8 cellular contexts compared by ENCODE assay signal in the genomic region with DNA sequence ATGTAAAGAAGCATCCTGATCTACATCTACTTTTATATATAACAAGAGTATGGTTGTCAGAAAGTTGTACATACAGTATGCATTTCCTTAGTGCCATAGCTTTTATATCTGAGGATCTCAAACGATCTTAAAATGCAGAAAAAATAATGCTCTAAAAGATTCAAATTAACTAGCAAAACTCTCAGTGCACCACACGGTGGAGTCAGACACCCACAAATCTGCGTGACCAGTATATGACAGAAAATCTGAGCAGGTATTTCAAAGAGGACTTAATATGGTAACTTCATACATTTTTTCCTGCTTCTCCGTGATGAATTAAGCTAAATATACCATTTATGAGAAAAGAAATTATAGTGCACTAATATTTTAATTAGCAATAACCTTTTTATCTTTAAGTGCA.
DNase-seq lines count a peak whose midpoint lies in the region; ATAC-seq, FAIRE-seq and TF ChIP-seq lines count a peak whose summit lies in the region.

No MANE protein-coding gene starts in this region.

- no peak overlapping the region for H3K4me3 ChIP-seq in Loucy (ENCODE audit: low read length, poor library complexity, severe bottlenecking)
- H3K4me3 ChIP-seq in bronchial epithelial cell (ENCODE audit: low read depth, low read length) = no peak overlapping the region
- H3K4me3 ChIP-seq in ascending aorta = no peak overlapping the region

- no peak overlapping the region for H3K9ac ChIP-seq in Loucy (ENCODE audit: low read depth, low read length, poor library complexity, severe bottlenecking)

- intact Hi-C loops in ascending aorta (cut with DNase I) = no loop called here

- H3K4me1 ChIP-seq in Loucy (ENCODE audit: insufficient read depth, low read length, poor library complexity, severe bottlenecking) (no peaks in the 10 kb centered on the region), ascending aorta (no peaks in the 10 kb centered on the region)

- no peak overlapping the region for H2AFZ ChIP-seq in Loucy (ENCODE audit: low read length)

- no peaks in the 10 kb centered on the region for H3K36me3 ChIP-seq in Loucy (ENCODE audit: insufficient read depth, low read length)
- H3K36me3 ChIP-seq in bronchial epithelial cell (ENCODE audit: control insufficient read depth, insufficient read depth, low read length) = no peaks in the 10 kb centered on the region
- no peaks in the 10 kb centered on the region for H3K36me3 ChIP-seq in ascending aorta

- DNase-seq in ACHN (peak; percentile 0), bronchial epithelial cell (ENCODE audit: low read depth) (peak; percentile 0), dermis blood vessel endothelial cell (no peak), ascending aorta (ENCODE audit: low spot score in 2 of 2) (no peak), NCI-H2171 treated with DMSO at 0.1 percent for 48 hours (lab: John Stamatoyannopoulos, UW) (no peak)

- H3F3A ChIP-seq in Loucy (ENCODE audit: low read depth) = no peaks in the 10 kb centered on the region

- H3K27ac ChIP-seq in ascending aorta = no peak overlapping the region

- H3K4me2 ChIP-seq in Loucy (ENCODE audit: low read depth, low read length, poor library complexity, severe bottlenecking) = no peak overlapping the region

- H4K20me1 ChIP-seq in Loucy (ENCODE audit: insufficient read depth, low read length, poor library complexity, severe bottlenecking) = no peaks in the 10 kb centered on the region

- in situ Hi-C loops in ACHN (cut with HindIII; ENCODE audit: low pct_ligation_motif_present, low pct_unique_long_range_greater_than_20kb, low sequenced_read_pairs) = no loop called here

- H3K27me3 ChIP-seq in Loucy (ENCODE audit: insufficient read depth, low read length, poor library complexity, severe bottlenecking) (no peaks in the 10 kb centered on the region), bronchial epithelial cell (ENCODE audit: control insufficient read depth, insufficient read depth, low read length) (no peaks in the 10 kb centered on the region), ascending aorta (no peaks in the 10 kb centered on the region)

- TF ChIP-seq CTCF in Loucy (conservative IDR thresholded peaks at IDR 0.05; ENCODE audit: low read length) (peak; percentile 21; the same call in 1 of the 2 replicates), bronchial epithelial cell (IDR thresholded peaks at IDR 0.05; ENCODE audit: insufficient read depth, low read length, severe bottlenecking) (no peak), ascending aorta (IDR thresholded peaks at IDR 0.05) (no peak)

- FAIRE-seq in bronchial epithelial cell (lab: Jason Lieb, UNC) = no peak

- H3K9me2 ChIP-seq in Loucy (replicated peaks; ENCODE audit: low read depth, low read length) = no peaks in the 10 kb centered on the region

- ATAC-seq in GM18867 (IDR thresholded peaks at IDR 0.05; ENCODE audit: unreplicated experiment) (peak; percentile 94), HG03439 (IDR thresholded peaks at IDR 0.05; ENCODE audit: unreplicated experiment) (no peak)

- H3K79me2 ChIP-seq in Loucy (ENCODE audit: insufficient read depth, low read length) = no peaks in the 10 kb centered on the region

- no peaks in the 10 kb centered on the region for H3K9me3 ChIP-seq in Loucy (ENCODE audit: insufficient read depth, low read depth, low read length)
- no peaks in the 10 kb centered on the region for H3K9me3 ChIP-seq in ascending aorta

Comparison
In these comparisons a context has a peak if more than half of its experiments do, and no peak if none do; other contexts are left out.
1. DNase-seq: peak in ACHN (single experiment) and bronchial epithelial cell (single experiment); none in dermis blood vessel endothelial cell (single experiment), ascending aorta (0 of 2) and NCI-H2171 treated with DMSO at 0.1 percent for 48 hours (single experiment).